29 cellular contexts compared by ENCODE assay signal in genomic region chr3:48532974-48533337, GRCh38. TPM values are rescaled to one million over a fixed set of nuclear protein-coding genes. Genes with fewer than 3 reads are reported as not detected.
"Had no signal": no experiment of that assay in that cellular context is flagged by ENCODE, and none has a peak within 500 bp of the region (broad histone marks: within the 10 kb centered on the region; RNA-seq: fewer than 3 reads in every experiment).

No MANE protein-coding gene starts in this region.

- H3K9me3 ChIP-seq: esophagus squamous epithelium, gastroesophageal sphincter, heart right ventricle had no signal

- H2AFZ ChIP-seq: hepatocyte had no signal

- H3K4me3 ChIP-seq: esophagus squamous epithelium, gastroesophageal sphincter, heart right ventricle, hepatocyte had no signal

- FAIRE-seq: astrocyte, bronchial epithelial cell, colon, endometrium, endothelial cell of umbilical vein had no signal

- H3K4me1 ChIP-seq: gastroesophageal sphincter had no signal

- H3K27me3 ChIP-seq: brain microvascular endothelial cell, esophagus squamous epithelium, gastroesophageal sphincter, heart right ventricle, hepatocyte had no signal

- H3K79me2 ChIP-seq: hepatocyte had no signal

- DNase-seq: activated CD4-positive, alpha-beta T cell treated with anti-CD3 and anti-CD28 coated beads for 48 hours; activated CD4-positive, alpha-beta T cell treated with anti-CD3 and anti-CD28 coated beads, Interleukin-2, amount 50 U/mL, for 1 hour; activated CD4-positive, alpha-beta T cell treated with anti-CD3 and anti-CD28 coated beads, Interleukin-2, amount 50 U/mL, for 48 hours; activated CD8-positive, alpha-beta memory T cell treated with anti-CD3 and anti-CD28 coated beads for 24 hours; activated CD8-positive, alpha-beta T cell treated with anti-CD3 and anti-CD28 coated beads for 36 hours; activated effector memory CD4-positive, alpha-beta T cell treated with Interleukin-2 at 50 U/mL for 16 hours; activated gamma-delta T cell treated with Interleukin-2 at 50 U/mL for 16 hours; activated naive CD4-positive, alpha-beta T cell treated with anti-CD3 and anti-CD28 coated beads, Interleukin-2, amount 50 U/mL, for 16 hours; activated naive CD4-positive, alpha-beta T cell treated with Interleukin-2 at 50 U/mL for 16 hours; activated T-cell treated with anti-CD3 and anti-CD28 coated beads, Interleukin-2, amount 50 U/mL, for 4 hours; amniotic stem cell; brain microvascular endothelial cell; cortex of kidney; dermis blood vessel endothelial cell; effector CD8-positive, alpha-beta T cell; esophagus squamous epithelium; foreskin melanocyte; heart right ventricle; T-helper 17 cell; T1000 had no signal

- ATAC-seq: activated CD8-positive, alpha-beta T cell treated with anti-CD3 and anti-CD28 coated beads for 36 hours; activated T-cell treated with anti-CD3 and anti-CD28 coated beads, Interleukin-2, amount 50 U/mL, for 4 hours; activated T-helper 17 cell treated with anti-CD3 and anti-CD28 coated beads, Interleukin-2, amount 50 U/mL, for 72 hours; gastroesophageal sphincter; heart right ventricle; T-helper 17 cell had no signal

- H3K27ac ChIP-seq: brain microvascular endothelial cell, epithelial cell of prostate, esophagus squamous epithelium, gastroesophageal sphincter, hepatocyte had no signal

- H3K4me2 ChIP-seq: hepatocyte had no signal

RNA-seq across cellular contexts. Expression of gene UCN2, which starts 30.6 kb away (rescaled TPM):
- total RNA-seq: activated CD8-positive, alpha-beta T cell treated with anti-CD3 and anti-CD28 coated beads for 36 hours; dermis blood vessel endothelial cell; endothelial cell of umbilical vein; T-helper 17 cell had no signal
